Comparison of ENCODE assay signal across 8 cellular contexts in the genomic region with DNA sequence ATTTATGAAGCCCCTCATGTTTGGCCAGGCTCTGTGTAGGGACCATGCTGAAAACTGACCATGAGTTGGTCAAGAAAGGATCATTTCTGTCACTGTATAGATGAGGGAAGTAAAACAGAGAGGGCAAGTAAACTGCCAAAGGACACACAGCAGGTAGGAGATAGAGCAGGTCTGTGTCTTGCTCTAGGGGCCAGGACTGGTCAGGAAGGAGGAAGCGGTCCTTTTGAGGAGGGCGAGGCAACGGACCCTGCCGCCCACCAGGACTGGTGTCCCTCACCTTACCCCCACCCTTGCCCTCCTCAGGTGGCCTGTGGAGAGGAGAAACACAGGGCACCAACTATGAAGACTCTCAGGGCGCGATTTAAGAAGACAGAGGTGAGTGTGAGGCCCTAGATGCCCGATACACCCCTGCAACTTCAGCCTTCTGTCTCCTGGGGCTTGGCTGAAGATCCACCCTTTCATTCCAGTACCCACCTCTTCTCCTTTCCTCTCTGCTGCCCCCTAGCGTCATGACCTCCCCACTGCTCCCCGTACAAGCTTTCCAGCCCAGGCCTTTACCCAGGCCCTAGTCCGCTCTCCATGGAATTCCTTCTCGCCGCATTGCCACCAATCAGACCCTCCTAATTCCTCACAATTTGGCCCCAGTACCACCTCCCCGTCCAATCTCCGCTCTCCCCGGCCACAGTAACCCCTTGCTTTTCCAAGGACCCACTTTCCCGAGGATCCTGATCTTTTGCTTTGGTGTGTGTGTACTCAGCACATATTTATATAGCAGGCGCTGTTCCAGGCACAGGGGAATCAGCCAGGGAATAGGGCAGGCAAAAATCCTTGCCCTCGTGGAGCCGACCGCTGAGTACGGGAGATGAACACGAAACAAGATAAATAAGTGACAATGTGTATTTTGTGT. TPM values are rescaled to one million over a fixed set of nuclear protein-coding genes. Genes with fewer than 3 reads are reported as not detected.
DNase-seq lines count a peak whose midpoint lies in the region; ATAC-seq and TF ChIP-seq lines count a peak whose summit lies in the region.

No MANE protein-coding gene starts in this region.

- H3K4me1 ChIP-seq in tibial artery, result peaks cover 0 to 19% (median 13%) of the 10 kb centered on the region in 4 donors

- DNase-seq in D341Med (ENCODE audit: low spot score) (peak; percentile 88), KG1 (lab: John Stamatoyannopoulos, UW) (peak; percentile 38), RPMI8226 (peak; percentile 86), foreskin fibroblast (peak; percentile 41 to 83), osteocyte (ENCODE audit: extremely low spot score, unreplicated experiment) (peak; percentile 92), tibial artery (peak in 1 of 2 donors; percentile 41)
- peak; percentile 65 for DNase-seq in activated T-helper 1 cell treated with anti-CD3 and anti-CD28 coated beads, Interleukin-12 subunit alpha, Interleukin-12 subunit beta, Interleukin-2, Interleukin-4 antibody, amounts not matched to agents 30 ng/mL and 10 ng/mL and 1 ng/mL, durations not matched to agents 14 hours and 24 hours and 36 hours (ENCODE audit: low spot score)

- H3K36me3 Mint-ChIP-seq in activated T-helper 1 cell treated with anti-CD3 and anti-CD28 coated beads, Interleukin-12 subunit alpha, Interleukin-12 subunit beta, Interleukin-2, Interleukin-4 antibody, amounts not matched to agents 30 ng/mL and 10 ng/mL and 1 ng/mL, durations not matched to agents 14 hours and 24 hours and 36 hours (ENCODE audit: low read depth), result peaks cover 3% of the 10 kb centered on the region
- no peaks in the 10 kb centered on the region for H3K36me3 Mint-ChIP-seq in osteocyte (ENCODE audit: unreplicated experiment)

- H3K27me3 Mint-ChIP-seq in activated T-helper 1 cell treated with anti-CD3 and anti-CD28 coated beads, Interleukin-12 subunit alpha, Interleukin-12 subunit beta, Interleukin-2, Interleukin-4 antibody, amounts not matched to agents 30 ng/mL and 10 ng/mL and 1 ng/mL, durations not matched to agents 14 hours and 24 hours and 36 hours (ENCODE audit: insufficient read depth), result peaks cover 11% of the 10 kb centered on the region
- H3K27me3 Mint-ChIP-seq in osteocyte (ENCODE audit: unreplicated experiment), result peaks cover 4% of the 10 kb centered on the region

- peaks cover 23% of the 10 kb centered on the region for H3K4me1 Mint-ChIP-seq in activated T-helper 1 cell treated with anti-CD3 and anti-CD28 coated beads, Interleukin-12 subunit alpha, Interleukin-12 subunit beta, Interleukin-2, Interleukin-4 antibody, amounts not matched to agents 30 ng/mL and 10 ng/mL and 1 ng/mL, durations not matched to agents 14 hours and 24 hours and 36 hours (ENCODE audit: low read depth)
- H3K4me1 Mint-ChIP-seq in osteocyte (ENCODE audit: unreplicated experiment), result peaks cover 17% of the 10 kb centered on the region

- no peaks in the 10 kb centered on the region for H3K36me3 ChIP-seq in tibial artery

- no peak overlapping the region for H3K4me3 ChIP-seq in foreskin fibroblast (ENCODE audit: low read depth in 1 of 2, low read length in 2 of 2)
- H3K4me3 ChIP-seq in tibial artery, result no peak overlapping the region

- TF ChIP-seq CTCF in foreskin fibroblast (IDR thresholded peaks at IDR 0.05; ENCODE audit: low read depth, low read length), result peak; percentile 87
- peak; percentile 83 for TF ChIP-seq CTCF in osteocyte (IDR thresholded peaks at IDR 0.05)
- TF ChIP-seq CTCF in tibial artery (IDR thresholded peaks at IDR 0.05), result peak; percentile 12 to 49

- H3K9me3 ChIP-seq in tibial artery, result no peaks in the 10 kb centered on the region

- no peak overlapping the region for H3K4me3 Mint-ChIP-seq in activated T-helper 1 cell treated with anti-CD3 and anti-CD28 coated beads, Interleukin-12 subunit alpha, Interleukin-12 subunit beta, Interleukin-2, Interleukin-4 antibody, amounts not matched to agents 30 ng/mL and 10 ng/mL and 1 ng/mL, durations not matched to agents 14 hours and 24 hours and 36 hours
- no peak overlapping the region for H3K4me3 Mint-ChIP-seq in osteocyte (ENCODE audit: unreplicated experiment)

- ATAC-seq in HG02571 (IDR thresholded peaks at IDR 0.05; ENCODE audit: unreplicated experiment), result no peak

- no peak overlapping the region for H3K27ac ChIP-seq in tibial artery

- H3K27me3 ChIP-seq in tibial artery, result peaks cover 0 to 25% of the 10 kb centered on the region in 2 donors

- intact Hi-C loops in activated T-helper 1 cell treated with anti-CD3 and anti-CD28 coated beads, Interleukin-12 subunit alpha, Interleukin-12 subunit beta, Interleukin-2, Interleukin-4 antibody, amounts not matched to agents 30 ng/mL and 10 ng/mL and 1 ng/mL, durations not matched to agents 14 hours and 24 hours and 36 hours (cut with micrococcal nuclease), result loop anchor here (1.0 to 2.0 kb wide), 4 partner anchors 18 to 200 kb away; a partner anchor contains a TSS
- intact Hi-C loops in tibial artery (cut with DNase I; ENCODE audit: low total_unique reads), result loop anchor here (10.0 kb wide), 1 partner anchor 202 kb away; a partner anchor contains a TSS

- H3K27ac Mint-ChIP-seq in activated T-helper 1 cell treated with anti-CD3 and anti-CD28 coated beads, Interleukin-12 subunit alpha, Interleukin-12 subunit beta, Interleukin-2, Interleukin-4 antibody, amounts not matched to agents 30 ng/mL and 10 ng/mL and 1 ng/mL, durations not matched to agents 14 hours and 24 hours and 36 hours, result no peak overlapping the region
- no peak overlapping the region for H3K27ac Mint-ChIP-seq in osteocyte (ENCODE audit: unreplicated experiment)

- H3K9me3 Mint-ChIP-seq in activated T-helper 1 cell treated with anti-CD3 and anti-CD28 coated beads, Interleukin-12 subunit alpha, Interleukin-12 subunit beta, Interleukin-2, Interleukin-4 antibody, amounts not matched to agents 30 ng/mL and 10 ng/mL and 1 ng/mL, durations not matched to agents 14 hours and 24 hours and 36 hours, result no peaks in the 10 kb centered on the region
- H3K9me3 Mint-ChIP-seq in osteocyte (ENCODE audit: unreplicated experiment), result no peaks in the 10 kb centered on the region

RNA-seq across cellular contexts. Expression of a gene that starts 3.9 kb away (rescaled TPM):
- 0.49 and 0.54 TPM in 2 replicates for total RNA-seq in activated T-helper 1 cell treated with anti-CD3 and anti-CD28 coated beads, Interleukin-12 subunit alpha, Interleukin-12 subunit beta, Interleukin-2, Interleukin-4 antibody, amounts not matched to agents 30 ng/mL and 10 ng/mL and 1 ng/mL, durations not matched to agents 14 hours and 24 hours and 36 hours
- total RNA-seq in osteocyte, result 0.73 and 0.89 TPM in 2 replicates

RNA-seq across cellular contexts. Expression of a gene that starts 4.0 kb away (rescaled TPM):
- total RNA-seq in activated T-helper 1 cell treated with anti-CD3 and anti-CD28 coated beads, Interleukin-12 subunit alpha, Interleukin-12 subunit beta, Interleukin-2, Interleukin-4 antibody, amounts not matched to agents 30 ng/mL and 10 ng/mL and 1 ng/mL, durations not matched to agents 14 hours and 24 hours and 36 hours, result 42.6 and 46.4 TPM in 2 replicates
- total RNA-seq in osteocyte, result 23.9 and 26.0 TPM in 2 replicates

RNA-seq across cellular contexts. Expression of a gene that starts 32.9 kb away (rescaled TPM):
- 0.13 TPM in 1 of 2 replicates, not detected in the other for total RNA-seq in activated T-helper 1 cell treated with anti-CD3 and anti-CD28 coated beads, Interleukin-12 subunit alpha, Interleukin-12 subunit beta, Interleukin-2, Interleukin-4 antibody, amounts not matched to agents 30 ng/mL and 10 ng/mL and 1 ng/mL, durations not matched to agents 14 hours and 24 hours and 36 hours
- not detected in 2 replicates for total RNA-seq in osteocyte

RNA-seq across cellular contexts. Expression of a gene that starts 43.0 kb away (rescaled TPM):
- total RNA-seq in activated T-helper 1 cell treated with anti-CD3 and anti-CD28 coated beads, Interleukin-12 subunit alpha, Interleukin-12 subunit beta, Interleukin-2, Interleukin-4 antibody, amounts not matched to agents 30 ng/mL and 10 ng/mL and 1 ng/mL, durations not matched to agents 14 hours and 24 hours and 36 hours, result 43.3 and 49.7 TPM in 2 replicates
- 1.0 and 1.6 TPM in 2 replicates for total RNA-seq in osteocyte

Comparison
In these comparisons a context has a peak if more than half of its experiments do, and no peak if none do; other contexts are left out.
1. CTCF ChIP-seq: peak in every context shown above with its lines; median percentile 87 in foreskin fibroblast; 83 in osteocyte; 30 in tibial artery.